29 cellular contexts compared by ENCODE assay signal in genomic region chr11:68082478-68082877, GRCh38. TPM values are rescaled to one million over a fixed set of nuclear protein-coding genes. Genes with fewer than 3 reads are reported as not detected.
DNase-seq lines count a peak whose midpoint lies in the region; ATAC-seq and TF ChIP-seq lines count a peak whose summit lies in the region.
"Had no signal": no experiment of that assay in that cellular context is flagged by ENCODE, and none has a peak within 500 bp of the region (broad histone marks: within the 10 kb centered on the region; RNA-seq: fewer than 3 reads in every experiment).

No MANE protein-coding gene starts in this region.

- TF ChIP-seq CTCF in 22Rv1 (IDR thresholded peaks at IDR 0.05) (no peak), GM23338 (conservative IDR thresholded peaks at IDR 0.05; ENCODE audit: low read depth in 2 of 2) (no peak), VCaP (conservative IDR thresholded peaks at IDR 0.05) (no peak), prostate gland (IDR thresholded peaks at IDR 0.05) (no peak)

- no peak overlapping the region for H3K4me2 ChIP-seq in GM23338

- 17% methylated on average over 3 of the region's 3 CpGs for WGBS in prostate gland

- peaks cover 50% of the 10 kb centered on the region for H4K20me1 ChIP-seq in GM23338 (replicated peaks; ENCODE audit: insufficient read depth)

- DNase-seq in GM23338 (ENCODE audit: low spot score) (no peak), prostate gland (ENCODE audit: low spot score) (no peak), cerebellar cortex (ENCODE audit: low spot score) (no peak), SK-N-DZ (ENCODE audit: low spot score) (no peak), SKM-1 (lab: John Stamatoyannopoulos, UW; ENCODE audit: unreplicated experiment) (no peak)
- DNase-seq: C1 segment of cervical spinal cord; Caco-2; CD8-positive, alpha-beta T cell; DMS 273 treated with DMSO at 0.1 percent for 48 hours; DMS79; EL; GDM1; GM23248; Karpas-422; NCI-H1092 treated with DMSO at 0.1 percent for 48 hours; NCI-H1436 treated with DMSO at 0.1 percent for 48 hours; NCI-H187 treated with DMSO at 0.1 percent for 48 hours; NCI-H2171 treated with DMSO at 0.1 percent for 48 hours; NCI-H345; NCI-H510A treated with DMSO at 0.1 percent for 48 hours; NCI-H82; SHP77 treated with DMSO at 0.1 percent for 48 hours; SW 1271 had no signal

- H3K4me1 ChIP-seq in GM23338 (ENCODE audit: insufficient read depth) = no peaks in the 10 kb centered on the region
- peaks cover 22% of the 10 kb centered on the region for H3K4me1 ChIP-seq in prostate gland (replicated peaks)
- H3K4me1 ChIP-seq: Caco-2 had no signal

- no peaks in the 10 kb centered on the region for H3K9me2 ChIP-seq in GM23338 (ENCODE audit: insufficient read depth)

- peaks cover 3% of the 10 kb centered on the region; the same call in 1 of the 3 replicates for H3K4me1 Mint-ChIP-seq in GM23338

- no peak for ATAC-seq in GM23338
- ATAC-seq: CD8-positive, alpha-beta T cell; GM12878; Panc1 had no signal

- H3F3A ChIP-seq in GM23338 (replicated peaks; ENCODE audit: low read depth) = peaks cover 6% of the 10 kb centered on the region; the same call in 1 of the 2 replicates

- H3K9me3 Mint-ChIP-seq in GM23338 = no peaks in the 10 kb centered on the region
- H3K9me3 Mint-ChIP-seq: CD8-positive, alpha-beta T cell had no signal

- no peak for TF ChIP-seq POLR2A in prostate gland (IDR thresholded peaks at IDR 0.05)

- intact Hi-C loops in prostate gland (cut with DNase I) = no loop called here

- no peak overlapping the region for H3K4me3 Mint-ChIP-seq in GM23338
- H3K4me3 Mint-ChIP-seq: CD8-positive, alpha-beta T cell had no signal

- peaks cover 95% of the 10 kb centered on the region for H3K79me2 ChIP-seq in GM23338 (replicated peaks; ENCODE audit: insufficient read depth)

- H3K27ac Mint-ChIP-seq in GM23338 = no peak overlapping the region
- H3K27ac Mint-ChIP-seq: CD8-positive, alpha-beta T cell had no signal

- H3K36me3 ChIP-seq in GM23338 (ENCODE audit: insufficient read depth) (no peaks in the 10 kb centered on the region), prostate gland (no peaks in the 10 kb centered on the region)
- H3K36me3 ChIP-seq: HAP-1 had no signal

- H3K27ac ChIP-seq in 22Rv1 (peak overlapping the region; percentile 56), GM23338 (ENCODE audit: low read depth) (0 out of 2 replicates have a peak overlapping the region, but pooled peaks have one; percentile 67), VCaP (peak overlapping the region; percentile 74), prostate gland (peak overlapping the region; percentile 61 to 71)
- H3K27ac ChIP-seq: GM23248, SK-N-MC had no signal

- no peak overlapping the region for H3K4me3 ChIP-seq in GM23338
- H3K4me3 ChIP-seq in prostate gland = no peak overlapping the region
- H3K4me3 ChIP-seq: GM12878, GM23248, HAP-1, SK-N-MC had no signal

- H3K27me3 ChIP-seq in GM23338 (ENCODE audit: insufficient read depth) (no peaks in the 10 kb centered on the region), prostate gland (replicated peaks; ENCODE audit: insufficient read depth) (no peaks in the 10 kb centered on the region)

- no peaks in the 10 kb centered on the region for H3K9me3 ChIP-seq in prostate gland
- H3K9me3 ChIP-seq: Caco-2, HAP-1 had no signal

- H3K27me3 Mint-ChIP-seq in GM23338 (ENCODE audit: insufficient read depth, low read depth, poor library complexity) = peaks cover 12% of the 10 kb centered on the region

- peaks cover 42% of the 10 kb centered on the region for H3K36me3 Mint-ChIP-seq in GM23338 (ENCODE audit: low read depth)

- H2AFZ ChIP-seq in GM23338 = no peak overlapping the region
- H2AFZ ChIP-seq: GM23248 had no signal

TF ChIP-seq in GM23338, 12 proteins besides CTCF, POLR2A, EP300 and RAD21 (continues in another document):
- TF ChIP-seq STAT1 (IDR thresholded peaks at IDR 0.05; ENCODE audit: unreplicated experiment) (no peak), POLR2AphosphoS5 (IDR thresholded peaks at IDR 0.05; ENCODE audit: low read depth) (no peak), EZH2 (IDR thresholded peaks at IDR 0.05; ENCODE audit: low read depth, unreplicated experiment) (no peak), CREB1 (CRISPR knock-in tag; IDR thresholded peaks at IDR 0.05; ENCODE audit: low read depth) (no peak), NANOG (IDR thresholded peaks at IDR 0.05; ENCODE audit: borderline replicate concordance) (no peak), EZH2phosphoT487 (IDR thresholded peaks at IDR 0.05; ENCODE audit: unreplicated experiment) (no peak), ZNF331 (CRISPR knock-in tag; IDR thresholded peaks at IDR 0.05; ENCODE audit: low read depth) (no peak), ETS1 (IDR thresholded peaks at IDR 0.05) (no peak), JUNB (IDR thresholded peaks at IDR 0.05; ENCODE audit: unreplicated experiment) (no peak), ZNF114 (CRISPR knock-in tag; IDR thresholded peaks at IDR 0.05) (no peak)

RNA-seq across cellular contexts. Expression of gene CHKA, which starts 38.7 kb away (rescaled TPM):
- 92.5 and 94.4 TPM in 2 replicates for total RNA-seq in GM23338 (2014; rRNA removed; shearing (Covaris generic))
- polyA plus RNA-seq in GM23338 (2016; fragmentation: Nextera tagmentation; extraction: Ambion mirVana) = 37.1 and 40.1 TPM in 2 replicates
- 10 to 100 TPM; 88.6 to 93.4 TPM for total RNA-seq in prostate gland
- polyA plus RNA-seq in SK-N-DZ (2014; cell fraction: cytosol; rRNA removed) = 38.9 and 43.1 TPM in 2 replicates
- 52.3 and 76.0 TPM in 2 replicates for polyA plus RNA-seq in SK-N-DZ (2014; cell fraction: nucleus; rRNA removed)

RNA-seq across cellular contexts. Expression of gene TCIRG1, which starts 43.7 kb away (rescaled TPM):
- total RNA-seq in GM23338 (2014; rRNA removed; shearing (Covaris generic)) = 31.2 and 40.4 TPM in 2 replicates
- 18.5 and 20.4 TPM in 2 replicates for polyA plus RNA-seq in GM23338 (2016; fragmentation: Nextera tagmentation; extraction: Ambion mirVana)
- total RNA-seq in prostate gland = 100 to 1,000 TPM; 114 to 118 TPM
- 25.9 and 34.5 TPM in 2 replicates for polyA plus RNA-seq in SK-N-DZ (2014; cell fraction: cytosol; rRNA removed)
- 992 and 1,068 TPM in 2 replicates for polyA plus RNA-seq in SK-N-DZ (2014; cell fraction: nucleus; rRNA removed)

RNA-seq across cellular contexts. Expression of gene NDUFS8, which starts 52.0 kb away (rescaled TPM):
- total RNA-seq in GM23338 (2014; rRNA removed; shearing (Covaris generic)) = 157 and 175 TPM in 2 replicates
- 304 and 308 TPM in 2 replicates for polyA plus RNA-seq in GM23338 (2016; fragmentation: Nextera tagmentation; extraction: Ambion mirVana)
- total RNA-seq in prostate gland = 100 to 1,000 TPM; 247 to 274 TPM
- polyA plus RNA-seq in SK-N-DZ (2014; cell fraction: cytosol; rRNA removed) = 239 and 267 TPM in 2 replicates
- 236 and 267 TPM in 2 replicates for polyA plus RNA-seq in SK-N-DZ (2014; cell fraction: nucleus; rRNA removed)
